1 cellular context compared by ENCODE assay signal in the genomic region with DNA sequence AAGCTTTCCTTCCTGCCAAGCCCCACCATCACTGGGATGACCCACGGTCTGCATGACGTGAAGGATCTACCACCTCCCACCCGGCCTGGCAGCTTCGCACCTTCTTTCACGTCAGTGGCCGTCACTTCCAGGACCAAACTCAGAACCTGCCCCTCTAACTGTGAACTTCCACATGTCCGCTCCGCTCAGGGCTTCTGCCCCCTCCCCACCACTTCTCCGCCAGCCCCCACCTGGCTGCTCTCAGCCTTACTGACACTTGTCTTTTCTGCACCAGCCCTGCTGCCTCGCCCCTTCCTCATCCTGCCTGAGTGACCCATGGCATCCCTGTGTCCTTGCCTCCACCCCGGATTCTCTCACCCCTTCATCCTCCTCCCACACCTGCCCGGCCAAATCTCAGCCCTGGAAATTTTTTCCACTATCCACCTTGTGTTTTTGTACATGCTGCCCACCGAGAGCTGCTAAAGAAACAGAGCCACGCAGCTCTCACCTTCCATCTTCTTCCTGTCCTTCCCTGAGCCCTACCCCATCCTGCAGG.
TF ChIP-seq lines count a peak whose summit lies in the region.

No MANE protein-coding gene starts in this region.

TF ChIP-seq in H1, 55 proteins besides CTCF, POLR2A, EP300 and RAD21:
- TF ChIP-seq SRF (IDR thresholded peaks at IDR 0.05; ENCODE audit: low read depth, low read length) (no peak), ASH2L (IDR thresholded peaks at IDR 0.05; ENCODE audit: low read length) (no peak)
